ENCODE assay signal across 14 cellular contexts in the genomic region with DNA sequence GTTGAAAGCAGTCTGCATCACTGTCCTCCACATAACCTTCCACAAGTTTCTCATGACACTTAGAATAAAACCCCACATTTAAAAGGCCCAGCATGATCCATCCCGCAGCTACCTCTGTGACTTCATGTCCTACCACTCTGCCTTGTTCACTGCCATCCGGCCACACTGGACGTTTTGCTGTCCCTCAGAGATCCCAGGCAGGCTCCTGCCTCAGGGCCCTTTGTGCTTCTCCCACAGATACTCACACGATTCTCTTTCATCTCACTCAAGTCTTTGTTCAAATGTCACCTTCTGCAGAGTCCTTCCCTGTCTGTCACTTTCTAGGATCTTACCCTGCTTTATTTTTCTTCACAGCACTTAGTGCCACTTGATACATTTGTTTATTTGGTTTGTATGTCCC.
DNase-seq lines count a peak whose midpoint lies in the region; ATAC-seq and TF ChIP-seq lines count a peak whose summit lies in the region.
"Had no signal": no experiment of that assay in that cellular context is flagged by ENCODE, and none has a peak within 500 bp of the region (broad histone marks: within the 10 kb centered on the region; RNA-seq: fewer than 3 reads in every experiment).

No MANE protein-coding gene starts in this region.

- no peak overlapping the region for H2BK120ac ChIP-seq in neuronal stem cell (ENCODE audit: low read depth, low read length)

- no peaks in the 10 kb centered on the region for H3K9me3 ChIP-seq in neuronal stem cell (replicated peaks in 1 of 2; ENCODE audit: control insufficient read depth in 2 of 2, insufficient read depth in 1 of 2, low read depth in 1 of 2, low read length in 2 of 2)
- H3K9me3 ChIP-seq: SJSA1 had no signal

- no peak for TF ChIP-seq CTCF in GM23338 (conservative IDR thresholded peaks at IDR 0.05; ENCODE audit: low read depth in 2 of 2)

- H3K9me2 ChIP-seq in GM23338 (ENCODE audit: insufficient read depth) = no peaks in the 10 kb centered on the region

- H3K4me3 ChIP-seq in GM23338 = no peak overlapping the region
- H3K4me3 ChIP-seq in neuronal stem cell (ENCODE audit: low read length in 2 of 2) = no peak overlapping the region
- H3K4me3 ChIP-seq: GM12878, K562, SJSA1 had no signal

- H3F3A ChIP-seq in GM23338 (replicated peaks; ENCODE audit: low read depth) = no peaks in the 10 kb centered on the region

- H3K4ac ChIP-seq in neuronal stem cell (ENCODE audit: low read length) = no peak overlapping the region

- H3K27ac Mint-ChIP-seq in GM23338 = peak overlapping the region; percentile 58
- H3K27ac Mint-ChIP-seq: B cell, HFFc6 had no signal

- ATAC-seq in GM23338 (no peak), GM18907 (IDR thresholded peaks at IDR 0.05; ENCODE audit: unreplicated experiment) (no peak)
- ATAC-seq: GM12878, K562 had no signal

- H3K4me1 ChIP-seq in GM23338 (ENCODE audit: insufficient read depth) (peaks cover 5% of the 10 kb centered on the region), neuronal stem cell (ENCODE audit: control insufficient read depth in 2 of 2, insufficient read depth in 1 of 2, low read depth in 1 of 2, low read length in 2 of 2) (peaks cover 5 to 11% of the 10 kb centered on the region in 2 donors)
- H3K4me1 ChIP-seq: SJSA1 had no signal

- H3K14ac ChIP-seq in neuronal stem cell (ENCODE audit: low read length) = no peak overlapping the region

- no peaks in the 10 kb centered on the region for H3K27me3 ChIP-seq in GM23338 (ENCODE audit: insufficient read depth)
- H3K27me3 ChIP-seq in neuronal stem cell (ENCODE audit: control insufficient read depth in 3 of 3, insufficient read depth in 3 of 3, low read depth in 1 of 3, low read length in 3 of 3) = no peaks in the 10 kb centered on the region
- H3K27me3 ChIP-seq: SJSA1 had no signal

- no peaks in the 10 kb centered on the region for H3K27me3 Mint-ChIP-seq in GM23338 (ENCODE audit: insufficient read depth, low read depth, poor library complexity)
- H3K27me3 Mint-ChIP-seq: B cell had no signal

- H4K91ac ChIP-seq in neuronal stem cell (ENCODE audit: low read depth, low read length, poor library complexity) = no peak overlapping the region

- no peaks in the 10 kb centered on the region for H3K36me3 ChIP-seq in GM23338 (ENCODE audit: insufficient read depth)
- no peaks in the 10 kb centered on the region for H3K36me3 ChIP-seq in neuronal stem cell (replicated peaks in 1 of 2; ENCODE audit: control insufficient read depth in 2 of 2, insufficient read depth in 2 of 2, low read length in 2 of 2)
- H3K36me3 ChIP-seq: SJSA1 had no signal

- H2AK5ac ChIP-seq in neuronal stem cell (ENCODE audit: low read depth, low read length) = no peak overlapping the region

- H3K27ac ChIP-seq in GM23338 (ENCODE audit: low read depth) = no peak overlapping the region
- no peak overlapping the region for H3K27ac ChIP-seq in neuronal stem cell (replicated peaks; ENCODE audit: low read length)
- H3K27ac ChIP-seq: SJSA1 had no signal

- no CpG with 5 or more reads among the region's 4 CpGs for WGBS in neuronal stem cell (ENCODE audit: extremely low coverage in 2 of 2, insufficient read length in 2 of 2, insufficient replicate concordance in 1 of 2), 2 donors

- DNase-seq in NCI-H2107 treated with DMSO at 0.1 percent for 48 hours (lab: John Stamatoyannopoulos, UW; ENCODE audit: unreplicated experiment) (peak; percentile 97), NCI-H2107 (lab: John Stamatoyannopoulos, UW) (no peak), GM23338 (ENCODE audit: low spot score) (no peak), UCSD-AML1 (lab: John Stamatoyannopoulos, UW; ENCODE audit: unreplicated experiment) (peak; percentile 11), neuronal stem cell (ENCODE audit: low spot score) (no peak), NCI-H1436 treated with DMSO at 0.1 percent for 48 hours (lab: John Stamatoyannopoulos, UW) (no peak)
- DNase-seq: DMS 273 treated with DMSO at 0.1 percent for 48 hours, HFFc6, NCI-H1694 treated with DMSO at 0.1 percent for 48 hours had no signal

- H2BK15ac ChIP-seq in neuronal stem cell (ENCODE audit: low read length) = no peak overlapping the region

- H3K18ac ChIP-seq in neuronal stem cell (ENCODE audit: low read length) = no peak overlapping the region

- no peaks in the 10 kb centered on the region for H3K79me2 ChIP-seq in GM23338 (replicated peaks; ENCODE audit: insufficient read depth)

- no peak overlapping the region for H3K9ac ChIP-seq in neuronal stem cell (ENCODE audit: low read depth, low read length, poor library complexity)

- H3K79me1 ChIP-seq in neuronal stem cell (ENCODE audit: low read depth, low read length) = no peaks in the 10 kb centered on the region

- no peaks in the 10 kb centered on the region for H4K20me1 ChIP-seq in GM23338 (replicated peaks; ENCODE audit: insufficient read depth)

- H4K8ac ChIP-seq in neuronal stem cell (ENCODE audit: low read depth, low read length) = no peak overlapping the region

- no peaks in the 10 kb centered on the region for H3K36me3 Mint-ChIP-seq in GM23338 (ENCODE audit: low read depth)

- no peak overlapping the region for H2BK12ac ChIP-seq in neuronal stem cell (ENCODE audit: low read length)

- peaks cover 15% of the 10 kb centered on the region; the same call in 2 of the 3 replicates for H3K4me1 Mint-ChIP-seq in GM23338
- H3K4me1 Mint-ChIP-seq: B cell had no signal

- no peak overlapping the region for H2AFZ ChIP-seq in GM23338
- peak overlapping the region; percentile 42 for H2AFZ ChIP-seq in neuronal stem cell (ENCODE audit: low read length)

- H3K4me2 ChIP-seq in GM23338 (no peak overlapping the region), neuronal stem cell (ENCODE audit: insufficient read depth, low read length, poor library complexity, severe bottlenecking) (no peak overlapping the region)

- H2BK5ac ChIP-seq in neuronal stem cell (ENCODE audit: low read length) = no peak overlapping the region

- no peak overlapping the region for H3K23ac ChIP-seq in neuronal stem cell (ENCODE audit: low read depth, low read length, poor library complexity)

- H3K9me3 Mint-ChIP-seq in GM23338 = no peaks in the 10 kb centered on the region
- H3K9me3 Mint-ChIP-seq: HFFc6 had no signal

- no peak overlapping the region for H3K4me3 Mint-ChIP-seq in GM23338
- H3K4me3 Mint-ChIP-seq: B cell, HFFc6 had no signal

TF ChIP-seq in GM23338, 12 proteins besides CTCF, POLR2A, EP300 and RAD21 (continues in another document):
- TF ChIP-seq, protein P1, sequence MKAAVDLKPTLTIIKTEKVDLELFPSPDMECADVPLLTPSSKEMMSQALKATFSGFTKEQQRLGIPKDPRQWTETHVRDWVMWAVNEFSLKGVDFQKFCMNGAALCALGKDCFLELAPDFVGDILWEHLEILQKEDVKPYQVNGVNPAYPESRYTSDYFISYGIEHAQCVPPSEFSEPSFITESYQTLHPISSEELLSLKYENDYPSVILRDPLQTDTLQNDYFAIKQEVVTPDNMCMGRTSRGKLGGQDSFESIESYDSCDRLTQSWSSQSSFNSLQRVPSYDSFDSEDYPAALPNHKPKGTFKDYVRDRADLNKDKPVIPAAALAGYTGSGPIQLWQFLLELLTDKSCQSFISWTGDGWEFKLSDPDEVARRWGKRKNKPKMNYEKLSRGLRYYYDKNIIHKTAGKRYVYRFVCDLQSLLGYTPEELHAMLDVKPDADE (IDR thresholded peaks at IDR 0.05) = no peak
- TF ChIP-seq NANOG (IDR thresholded peaks at IDR 0.05; ENCODE audit: borderline replicate concordance) = no peak
- no peak for TF ChIP-seq ZNF331 (CRISPR knock-in tag; IDR thresholded peaks at IDR 0.05; ENCODE audit: low read depth)
- no peak for TF ChIP-seq POLR2AphosphoS5 (IDR thresholded peaks at IDR 0.05; ENCODE audit: low read depth)
- no peak for TF ChIP-seq JUNB (IDR thresholded peaks at IDR 0.05; ENCODE audit: unreplicated experiment)
- TF ChIP-seq, protein P2, sequence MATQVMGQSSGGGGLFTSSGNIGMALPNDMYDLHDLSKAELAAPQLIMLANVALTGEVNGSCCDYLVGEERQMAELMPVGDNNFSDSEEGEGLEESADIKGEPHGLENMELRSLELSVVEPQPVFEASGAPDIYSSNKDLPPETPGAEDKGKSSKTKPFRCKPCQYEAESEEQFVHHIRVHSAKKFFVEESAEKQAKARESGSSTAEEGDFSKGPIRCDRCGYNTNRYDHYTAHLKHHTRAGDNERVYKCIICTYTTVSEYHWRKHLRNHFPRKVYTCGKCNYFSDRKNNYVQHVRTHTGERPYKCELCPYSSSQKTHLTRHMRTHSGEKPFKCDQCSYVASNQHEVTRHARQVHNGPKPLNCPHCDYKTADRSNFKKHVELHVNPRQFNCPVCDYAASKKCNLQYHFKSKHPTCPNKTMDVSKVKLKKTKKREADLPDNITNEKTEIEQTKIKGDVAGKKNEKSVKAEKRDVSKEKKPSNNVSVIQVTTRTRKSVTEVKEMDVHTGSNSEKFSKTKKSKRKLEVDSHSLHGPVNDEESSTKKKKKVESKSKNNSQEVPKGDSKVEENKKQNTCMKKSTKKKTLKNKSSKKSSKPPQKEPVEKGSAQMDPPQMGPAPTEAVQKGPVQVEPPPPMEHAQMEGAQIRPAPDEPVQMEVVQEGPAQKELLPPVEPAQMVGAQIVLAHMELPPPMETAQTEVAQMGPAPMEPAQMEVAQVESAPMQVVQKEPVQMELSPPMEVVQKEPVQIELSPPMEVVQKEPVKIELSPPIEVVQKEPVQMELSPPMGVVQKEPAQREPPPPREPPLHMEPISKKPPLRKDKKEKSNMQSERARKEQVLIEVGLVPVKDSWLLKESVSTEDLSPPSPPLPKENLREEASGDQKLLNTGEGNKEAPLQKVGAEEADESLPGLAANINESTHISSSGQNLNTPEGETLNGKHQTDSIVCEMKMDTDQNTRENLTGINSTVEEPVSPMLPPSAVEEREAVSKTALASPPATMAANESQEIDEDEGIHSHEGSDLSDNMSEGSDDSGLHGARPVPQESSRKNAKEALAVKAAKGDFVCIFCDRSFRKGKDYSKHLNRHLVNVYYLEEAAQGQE (IDR thresholded peaks at IDR 0.05; ENCODE audit: unreplicated experiment) = no peak
- TF ChIP-seq EZH2 (IDR thresholded peaks at IDR 0.05; ENCODE audit: low read depth, unreplicated experiment) = no peak

Comparison
In these comparisons a context has a peak if more than half of its experiments do, and no peak if none do; other contexts are left out.
1. DNase-seq: peak in NCI-H2107 treated with DMSO at 0.1 percent for 48 hours (single experiment) and UCSD-AML1 (single experiment); none in NCI-H2107 (single experiment), GM23338 (single experiment), neuronal stem cell (single experiment) and NCI-H1436 treated with DMSO at 0.1 percent for 48 hours (single experiment).